10 cellular contexts compared by ENCODE assay signal in the genomic region with DNA sequence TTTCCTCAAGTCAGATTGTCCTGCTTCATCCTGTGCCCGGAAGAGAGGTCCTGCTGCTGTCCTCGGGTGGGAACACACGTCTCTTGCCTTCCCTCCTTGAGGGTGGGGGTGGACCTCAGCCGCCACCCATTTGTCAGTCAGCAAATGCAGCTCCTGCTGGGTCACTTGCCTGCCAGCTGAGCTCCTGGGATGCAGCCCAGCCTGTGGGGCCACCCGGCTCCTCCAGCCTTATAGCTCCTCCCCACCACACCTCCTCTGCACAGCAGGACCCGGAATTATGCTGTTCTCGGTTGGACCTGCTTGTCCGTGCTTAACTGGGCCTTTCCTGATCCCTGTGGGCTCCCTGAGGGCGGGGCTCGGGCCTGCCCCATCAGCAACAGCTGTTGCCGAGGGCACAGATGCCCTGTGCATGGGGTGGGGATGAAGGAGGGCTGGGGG. TPM values are rescaled to one million over a fixed set of nuclear protein-coding genes. Genes with fewer than 3 reads are reported as not detected.
DNase-seq lines count a peak whose midpoint lies in the region; ATAC-seq, FAIRE-seq and TF ChIP-seq lines count a peak whose summit lies in the region.
"Had no signal": no experiment of that assay in that cellular context is flagged by ENCODE, and none has a peak within 500 bp of the region (broad histone marks: within the 10 kb centered on the region; RNA-seq: fewer than 3 reads in every experiment).

No MANE protein-coding gene starts in this region.

- no peak overlapping the region for H2AFZ ChIP-seq in astrocyte (ENCODE audit: low read depth, low read length)

- H3K27ac Mint-ChIP-seq in astrocyte (ENCODE audit: unreplicated experiment): no peak overlapping the region

- peaks cover 92% of the 10 kb centered on the region for H3K79me2 ChIP-seq in astrocyte (ENCODE audit: insufficient read depth, low read length)

- POLR2A ChIA-PET in HEK293T (lab: Yijun Ruan, JAX): no interaction called here

- peaks cover 48% of the 10 kb centered on the region for H3K4me1 ChIP-seq in astrocyte (ENCODE audit: insufficient read depth, low read length)
- peaks cover 70% of the 10 kb centered on the region for H3K4me1 ChIP-seq in right cardiac atrium (ENCODE audit: control insufficient read depth, insufficient read depth, low read length)
- peaks cover 91% of the 10 kb centered on the region for H3K4me1 ChIP-seq in stomach smooth muscle (ENCODE audit: control insufficient read depth, insufficient read depth, low read length)

- H3K4me3 ChIP-seq in astrocyte (ENCODE audit: insufficient read depth, low read depth, low read length): no peak overlapping the region
- H3K4me3 ChIP-seq in right cardiac atrium (ENCODE audit: low read length): no peak overlapping the region
- H3K4me3 ChIP-seq in stomach smooth muscle (ENCODE audit: low read length in 2 of 2): peak overlapping the region in 1 of 2 donors; percentile 52

- WGBS in right cardiac atrium: 26% methylated on average over 11 of the region's 11 CpGs

- CTCF ChIA-PET in HEK293T (lab: Yijun Ruan, JAX): no interaction called here

- DNase-seq in HEK293T (ENCODE audit: extremely low spot score) (peak; percentile 46), astrocyte (ENCODE audit: low read depth) (peak; percentile 31), right cardiac atrium (peak; percentile 74 to 91 (median 89)), DMS79 (lab: John Stamatoyannopoulos, UW) (no peak)
- no peak for DNase-seq in stimulated activated naive CD4-positive, alpha-beta T cell treated with Interleukin-2 at 50 U/mL for 16 hours (lab: John Stamatoyannopoulos, UW)

- peak overlapping the region; percentile 55 for H3K4me2 ChIP-seq in astrocyte (ENCODE audit: low read length)

- H3K27me3 ChIP-seq in astrocyte (ENCODE audit: insufficient read depth, low read length) (no peaks in the 10 kb centered on the region), right cardiac atrium (ENCODE audit: control insufficient read depth, insufficient read depth) (no peaks in the 10 kb centered on the region), stomach smooth muscle (ENCODE audit: control insufficient read depth in 1 of 2, insufficient read depth in 2 of 2, low read length in 2 of 2) (no peaks in the 10 kb centered on the region)

- no peaks in the 10 kb centered on the region for H3K36me3 Mint-ChIP-seq in astrocyte (ENCODE audit: low read depth, unreplicated experiment)

- H3K36me3 ChIP-seq in astrocyte (ENCODE audit: insufficient read depth, low read length) (no peaks in the 10 kb centered on the region), stomach smooth muscle (ENCODE audit: control insufficient read depth in 2 of 2, insufficient read depth in 2 of 2, low read length in 2 of 2) (no peaks in the 10 kb centered on the region)

- ATAC-seq in right cardiac atrium (peak; percentile 41 to 47), GM19463 (IDR thresholded peaks at IDR 0.05; ENCODE audit: unreplicated experiment) (no peak), GM19452 (IDR thresholded peaks at IDR 0.05; ENCODE audit: unreplicated experiment) (no peak)
- ATAC-seq: activated CD4-positive, CD25-positive, alpha-beta regulatory T cell treated with anti-CD3 and anti-CD28 coated beads, Interleukin-2, amount 50 U/mL, for 24 hours had no signal

- H3K4me3 Mint-ChIP-seq in astrocyte (ENCODE audit: unreplicated experiment): no peak overlapping the region

- no peaks in the 10 kb centered on the region for H3K27me3 Mint-ChIP-seq in astrocyte (ENCODE audit: low read depth, unreplicated experiment)

- no peaks in the 10 kb centered on the region for H3K9me3 ChIP-seq in astrocyte (ENCODE audit: insufficient read depth, low read depth, low read length)
- no peaks in the 10 kb centered on the region for H3K9me3 ChIP-seq in right cardiac atrium (ENCODE audit: control insufficient read depth, low read length)
- H3K9me3 ChIP-seq in stomach smooth muscle (ENCODE audit: control insufficient read depth in 2 of 2, low read length in 2 of 2): no peaks in the 10 kb centered on the region

- H3K9ac ChIP-seq in astrocyte (ENCODE audit: low read length) (peak overlapping the region; percentile 47), stomach smooth muscle (ENCODE audit: low read length in 2 of 2) (peak overlapping the region; percentile 14 to 58)

- H3K9me3 Mint-ChIP-seq in astrocyte (ENCODE audit: unreplicated experiment): no peaks in the 10 kb centered on the region

- peaks cover 97% of the 10 kb centered on the region for H4K20me1 ChIP-seq in astrocyte (ENCODE audit: insufficient read depth, low read length)

- no peak for FAIRE-seq in astrocyte (lab: Jason Lieb, UNC)

- H3K4me1 Mint-ChIP-seq in astrocyte (ENCODE audit: low read depth, unreplicated experiment): peaks cover 14% of the 10 kb centered on the region

- no peak for TF ChIP-seq CTCF in astrocyte (IDR thresholded peaks at IDR 0.05; ENCODE audit: insufficient read depth, low read depth, low read length)

- H3K27ac ChIP-seq in astrocyte (ENCODE audit: low read depth, low read length): peak overlapping the region; percentile 21
- H3K27ac ChIP-seq in right cardiac atrium (ENCODE audit: low read length): peak overlapping the region; percentile 5
- peak overlapping the region; percentile 96 for H3K27ac ChIP-seq in stomach smooth muscle (ENCODE audit: low read length)
- H3K27ac ChIP-seq: HL-60 had no signal

- intact Hi-C loops in right cardiac atrium (cut with DNase I): loop anchor here in 1 of 4 donors (5.0 kb wide), 1 partner anchor 53 kb away; no protein-coding TSS in a partner anchor

TF ChIP-seq in HEK293T, 16 proteins besides CTCF, POLR2A, EP300 and RAD21:
- TF ChIP-seq FOXK2 (IDR thresholded peaks at IDR 0.05) (no peak), ARNT (IDR thresholded peaks at IDR 0.05) (no peak), ZNF384 (IDR thresholded peaks at IDR 0.05) (no peak), NFRKB (IDR thresholded peaks at IDR 0.05) (no peak)

RNA-seq across cellular contexts. Expression of gene RXRA, which starts 52.7 kb away (rescaled TPM):
- 33.4 and 33.7 TPM in 2 replicates for total RNA-seq in astrocyte
- 10 to 100 TPM; 48.1 to 72.3 (median 61.7) TPM for total RNA-seq in right cardiac atrium
- polyA plus RNA-seq in right cardiac atrium: 66.0 TPM

Comparison
In these comparisons a context has a peak if more than half of its experiments do, and no peak if none do; other contexts are left out.
1. DNase-seq: peak in HEK293T (single experiment), astrocyte (single experiment) and right cardiac atrium (3 of 3); none in DMS79 (single experiment) and stimulated activated naive CD4-positive, alpha-beta T cell treated with Interleukin-2 at 50 U/mL for 16 hours (single experiment).
2. H3K27ac ChIP-seq: peak in every context shown above with its lines; median percentile 96 in stomach smooth muscle; 21 in astrocyte; 5 in right cardiac atrium.
3. ATAC-seq: peak in right cardiac atrium (2 of 2); none in GM19463 (single experiment) and GM19452 (single experiment).